1 cellular context compared by ENCODE assay signal in the genomic region with DNA sequence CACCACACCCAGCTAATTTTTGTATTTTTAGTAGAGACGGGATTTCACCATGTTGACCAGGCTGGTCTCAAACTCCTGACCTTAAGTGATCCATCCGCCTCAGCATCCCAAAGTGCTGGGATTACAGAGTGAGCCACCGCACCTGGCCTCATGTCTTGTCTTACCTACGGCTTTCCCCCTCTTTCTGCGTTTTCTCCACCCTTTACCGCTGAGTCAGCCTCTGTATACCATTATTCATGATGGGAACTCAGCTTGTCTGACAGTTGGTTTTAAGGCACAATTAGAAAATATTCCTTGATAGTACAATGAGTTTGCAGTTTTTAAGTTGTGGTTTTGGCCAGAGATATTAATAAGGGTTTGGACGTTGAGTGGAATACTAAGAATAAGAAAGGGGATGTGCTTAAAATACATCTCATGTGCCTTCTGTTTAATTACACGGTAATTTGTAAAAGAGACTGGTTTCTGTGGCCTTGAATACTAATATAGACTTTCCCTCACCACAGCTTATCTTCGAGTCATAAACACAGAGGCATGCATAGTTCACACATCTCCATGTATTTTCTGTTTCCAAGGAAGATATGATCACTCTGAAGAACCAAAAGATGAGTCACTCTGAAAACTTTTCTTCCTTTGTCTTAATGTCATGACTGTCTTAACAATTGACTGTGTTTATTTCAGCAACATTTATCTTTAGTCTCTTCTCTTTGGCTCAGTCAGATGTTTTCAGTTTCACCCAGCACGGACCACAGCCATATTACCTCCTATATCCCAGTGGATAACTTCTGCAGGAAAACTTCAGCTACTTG.
TF ChIP-seq lines count a peak whose summit lies in the region.

No MANE protein-coding gene starts in this region.

TF ChIP-seq in H1, 55 proteins besides CTCF, POLR2A, EP300 and RAD21:
- TF ChIP-seq SIN3A (conservative IDR thresholded peaks at IDR 0.05 in 1 of 2, IDR thresholded peaks at IDR 0.05 in 1 of 2; ENCODE audit: low read depth in 1 of 2, low read length in 2 of 2) (no peak), SAP30 (IDR thresholded peaks at IDR 0.05; ENCODE audit: insufficient read depth, insufficient replicate concordance, low read length) (no peak), CBX5 (IDR thresholded peaks at IDR 0.05; ENCODE audit: low read depth, low read length) (no peak), NRF1 (IDR thresholded peaks at IDR 0.05; ENCODE audit: low read depth, low read length) (no peak), HDAC2 (IDR thresholded peaks at IDR 0.05; ENCODE audit: borderline replicate concordance in 1 of 2, low read depth in 2 of 2, low read length in 2 of 2) (no peak), TAF7 (optimal IDR thresholded peaks at IDR 0.05; ENCODE audit: borderline replicate concordance, low read depth, low read length) (no peak), GABPA (IDR thresholded peaks at IDR 0.05; ENCODE audit: borderline replicate concordance, insufficient read depth, low read length) (no peak), CHD1 (IDR thresholded peaks at IDR 0.05; ENCODE audit: low read depth, low read length) (no peak), BACH1 (IDR thresholded peaks at IDR 0.05; ENCODE audit: low read length) (peak; percentile 53; the same call in 1 of the 2 replicates), JUND (IDR thresholded peaks at IDR 0.05; ENCODE audit: low read length) (no peak), SP2 (IDR thresholded peaks at IDR 0.05; ENCODE audit: low read length) (no peak)
- TF ChIP-seq, protein P1, sequence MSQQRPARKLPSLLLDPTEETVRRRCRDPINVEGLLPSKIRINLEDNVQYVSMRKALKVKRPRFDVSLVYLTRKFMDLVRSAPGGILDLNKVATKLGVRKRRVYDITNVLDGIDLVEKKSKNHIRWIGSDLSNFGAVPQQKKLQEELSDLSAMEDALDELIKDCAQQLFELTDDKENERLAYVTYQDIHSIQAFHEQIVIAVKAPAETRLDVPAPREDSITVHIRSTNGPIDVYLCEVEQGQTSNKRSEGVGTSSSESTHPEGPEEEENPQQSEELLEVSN (IDR thresholded peaks at IDR 0.05) = peak; percentile 51; the same call in 1 of the 2 replicates
- TF ChIP-seq, protein P2, sequence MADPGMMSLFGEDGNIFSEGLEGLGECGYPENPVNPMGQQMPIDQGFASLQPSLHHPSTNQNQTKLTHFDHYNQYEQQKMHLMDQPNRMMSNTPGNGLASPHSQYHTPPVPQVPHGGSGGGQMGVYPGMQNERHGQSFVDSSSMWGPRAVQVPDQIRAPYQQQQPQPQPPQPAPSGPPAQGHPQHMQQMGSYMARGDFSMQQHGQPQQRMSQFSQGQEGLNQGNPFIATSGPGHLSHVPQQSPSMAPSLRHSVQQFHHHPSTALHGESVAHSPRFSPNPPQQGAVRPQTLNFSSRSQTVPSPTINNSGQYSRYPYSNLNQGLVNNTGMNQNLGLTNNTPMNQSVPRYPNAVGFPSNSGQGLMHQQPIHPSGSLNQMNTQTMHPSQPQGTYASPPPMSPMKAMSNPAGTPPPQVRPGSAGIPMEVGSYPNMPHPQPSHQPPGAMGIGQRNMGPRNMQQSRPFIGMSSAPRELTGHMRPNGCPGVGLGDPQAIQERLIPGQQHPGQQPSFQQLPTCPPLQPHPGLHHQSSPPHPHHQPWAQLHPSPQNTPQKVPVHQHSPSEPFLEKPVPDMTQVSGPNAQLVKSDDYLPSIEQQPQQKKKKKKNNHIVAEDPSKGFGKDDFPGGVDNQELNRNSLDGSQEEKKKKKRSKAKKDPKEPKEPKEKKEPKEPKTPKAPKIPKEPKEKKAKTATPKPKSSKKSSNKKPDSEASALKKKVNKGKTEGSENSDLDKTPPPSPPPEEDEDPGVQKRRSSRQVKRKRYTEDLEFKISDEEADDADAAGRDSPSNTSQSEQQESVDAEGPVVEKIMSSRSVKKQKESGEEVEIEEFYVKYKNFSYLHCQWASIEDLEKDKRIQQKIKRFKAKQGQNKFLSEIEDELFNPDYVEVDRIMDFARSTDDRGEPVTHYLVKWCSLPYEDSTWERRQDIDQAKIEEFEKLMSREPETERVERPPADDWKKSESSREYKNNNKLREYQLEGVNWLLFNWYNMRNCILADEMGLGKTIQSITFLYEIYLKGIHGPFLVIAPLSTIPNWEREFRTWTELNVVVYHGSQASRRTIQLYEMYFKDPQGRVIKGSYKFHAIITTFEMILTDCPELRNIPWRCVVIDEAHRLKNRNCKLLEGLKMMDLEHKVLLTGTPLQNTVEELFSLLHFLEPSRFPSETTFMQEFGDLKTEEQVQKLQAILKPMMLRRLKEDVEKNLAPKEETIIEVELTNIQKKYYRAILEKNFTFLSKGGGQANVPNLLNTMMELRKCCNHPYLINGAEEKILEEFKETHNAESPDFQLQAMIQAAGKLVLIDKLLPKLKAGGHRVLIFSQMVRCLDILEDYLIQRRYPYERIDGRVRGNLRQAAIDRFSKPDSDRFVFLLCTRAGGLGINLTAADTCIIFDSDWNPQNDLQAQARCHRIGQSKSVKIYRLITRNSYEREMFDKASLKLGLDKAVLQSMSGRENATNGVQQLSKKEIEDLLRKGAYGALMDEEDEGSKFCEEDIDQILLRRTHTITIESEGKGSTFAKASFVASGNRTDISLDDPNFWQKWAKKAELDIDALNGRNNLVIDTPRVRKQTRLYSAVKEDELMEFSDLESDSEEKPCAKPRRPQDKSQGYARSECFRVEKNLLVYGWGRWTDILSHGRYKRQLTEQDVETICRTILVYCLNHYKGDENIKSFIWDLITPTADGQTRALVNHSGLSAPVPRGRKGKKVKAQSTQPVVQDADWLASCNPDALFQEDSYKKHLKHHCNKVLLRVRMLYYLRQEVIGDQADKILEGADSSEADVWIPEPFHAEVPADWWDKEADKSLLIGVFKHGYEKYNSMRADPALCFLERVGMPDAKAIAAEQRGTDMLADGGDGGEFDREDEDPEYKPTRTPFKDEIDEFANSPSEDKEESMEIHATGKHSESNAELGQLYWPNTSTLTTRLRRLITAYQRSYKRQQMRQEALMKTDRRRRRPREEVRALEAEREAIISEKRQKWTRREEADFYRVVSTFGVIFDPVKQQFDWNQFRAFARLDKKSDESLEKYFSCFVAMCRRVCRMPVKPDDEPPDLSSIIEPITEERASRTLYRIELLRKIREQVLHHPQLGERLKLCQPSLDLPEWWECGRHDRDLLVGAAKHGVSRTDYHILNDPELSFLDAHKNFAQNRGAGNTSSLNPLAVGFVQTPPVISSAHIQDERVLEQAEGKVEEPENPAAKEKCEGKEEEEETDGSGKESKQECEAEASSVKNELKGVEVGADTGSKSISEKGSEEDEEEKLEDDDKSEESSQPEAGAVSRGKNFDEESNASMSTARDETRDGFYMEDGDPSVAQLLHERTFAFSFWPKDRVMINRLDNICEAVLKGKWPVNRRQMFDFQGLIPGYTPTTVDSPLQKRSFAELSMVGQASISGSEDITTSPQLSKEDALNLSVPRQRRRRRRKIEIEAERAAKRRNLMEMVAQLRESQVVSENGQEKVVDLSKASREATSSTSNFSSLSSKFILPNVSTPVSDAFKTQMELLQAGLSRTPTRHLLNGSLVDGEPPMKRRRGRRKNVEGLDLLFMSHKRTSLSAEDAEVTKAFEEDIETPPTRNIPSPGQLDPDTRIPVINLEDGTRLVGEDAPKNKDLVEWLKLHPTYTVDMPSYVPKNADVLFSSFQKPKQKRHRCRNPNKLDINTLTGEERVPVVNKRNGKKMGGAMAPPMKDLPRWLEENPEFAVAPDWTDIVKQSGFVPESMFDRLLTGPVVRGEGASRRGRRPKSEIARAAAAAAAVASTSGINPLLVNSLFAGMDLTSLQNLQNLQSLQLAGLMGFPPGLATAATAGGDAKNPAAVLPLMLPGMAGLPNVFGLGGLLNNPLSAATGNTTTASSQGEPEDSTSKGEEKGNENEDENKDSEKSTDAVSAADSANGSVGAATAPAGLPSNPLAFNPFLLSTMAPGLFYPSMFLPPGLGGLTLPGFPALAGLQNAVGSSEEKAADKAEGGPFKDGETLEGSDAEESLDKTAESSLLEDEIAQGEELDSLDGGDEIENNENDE (IDR thresholded peaks at IDR 0.05; ENCODE audit: insufficient replicate concordance, low read length) = no peak
- TF ChIP-seq, protein P3, sequence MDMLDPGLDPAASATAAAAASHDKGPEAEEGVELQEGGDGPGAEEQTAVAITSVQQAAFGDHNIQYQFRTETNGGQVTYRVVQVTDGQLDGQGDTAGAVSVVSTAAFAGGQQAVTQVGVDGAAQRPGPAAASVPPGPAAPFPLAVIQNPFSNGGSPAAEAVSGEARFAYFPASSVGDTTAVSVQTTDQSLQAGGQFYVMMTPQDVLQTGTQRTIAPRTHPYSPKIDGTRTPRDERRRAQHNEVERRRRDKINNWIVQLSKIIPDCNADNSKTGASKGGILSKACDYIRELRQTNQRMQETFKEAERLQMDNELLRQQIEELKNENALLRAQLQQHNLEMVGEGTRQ (IDR thresholded peaks at IDR 0.05; ENCODE audit: low read length) = no peak
